In the genomic region with DNA sequence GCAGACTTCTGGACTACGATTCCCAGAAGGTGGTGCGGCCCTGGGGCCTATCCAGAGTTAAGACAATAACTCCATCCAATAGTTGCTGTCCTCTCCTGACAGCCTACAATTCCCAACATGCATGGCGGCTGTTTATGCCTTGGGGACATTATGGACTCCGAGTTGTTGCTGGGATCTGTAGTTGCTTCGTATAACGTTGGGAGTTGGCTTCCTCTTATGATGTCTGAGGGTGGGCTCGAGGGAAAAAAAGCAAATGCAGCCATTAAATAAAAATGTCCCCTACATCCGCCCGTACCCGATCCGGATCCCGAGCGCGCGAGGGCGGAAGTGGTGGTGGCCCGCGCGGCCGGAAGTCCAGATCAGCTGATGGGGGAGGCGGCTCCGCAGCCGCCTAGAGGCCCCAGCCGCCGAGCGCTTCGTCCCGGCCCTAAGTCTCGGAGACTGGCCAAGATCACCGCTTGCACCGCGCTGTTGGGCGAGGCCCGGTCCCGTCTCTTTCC, we compare ENCODE assay signal across 8 cellular contexts. TPM values are rescaled to one million over a fixed set of nuclear protein-coding genes. Genes with fewer than 3 reads are reported as not detected.
A peak's percentile ranks its signal among the peaks of the same experiment; 100 is the strongest.
DNase-seq lines count a peak whose midpoint lies in the region; ATAC-seq and TF ChIP-seq lines count a peak whose summit lies in the region.

A gene with protein sequence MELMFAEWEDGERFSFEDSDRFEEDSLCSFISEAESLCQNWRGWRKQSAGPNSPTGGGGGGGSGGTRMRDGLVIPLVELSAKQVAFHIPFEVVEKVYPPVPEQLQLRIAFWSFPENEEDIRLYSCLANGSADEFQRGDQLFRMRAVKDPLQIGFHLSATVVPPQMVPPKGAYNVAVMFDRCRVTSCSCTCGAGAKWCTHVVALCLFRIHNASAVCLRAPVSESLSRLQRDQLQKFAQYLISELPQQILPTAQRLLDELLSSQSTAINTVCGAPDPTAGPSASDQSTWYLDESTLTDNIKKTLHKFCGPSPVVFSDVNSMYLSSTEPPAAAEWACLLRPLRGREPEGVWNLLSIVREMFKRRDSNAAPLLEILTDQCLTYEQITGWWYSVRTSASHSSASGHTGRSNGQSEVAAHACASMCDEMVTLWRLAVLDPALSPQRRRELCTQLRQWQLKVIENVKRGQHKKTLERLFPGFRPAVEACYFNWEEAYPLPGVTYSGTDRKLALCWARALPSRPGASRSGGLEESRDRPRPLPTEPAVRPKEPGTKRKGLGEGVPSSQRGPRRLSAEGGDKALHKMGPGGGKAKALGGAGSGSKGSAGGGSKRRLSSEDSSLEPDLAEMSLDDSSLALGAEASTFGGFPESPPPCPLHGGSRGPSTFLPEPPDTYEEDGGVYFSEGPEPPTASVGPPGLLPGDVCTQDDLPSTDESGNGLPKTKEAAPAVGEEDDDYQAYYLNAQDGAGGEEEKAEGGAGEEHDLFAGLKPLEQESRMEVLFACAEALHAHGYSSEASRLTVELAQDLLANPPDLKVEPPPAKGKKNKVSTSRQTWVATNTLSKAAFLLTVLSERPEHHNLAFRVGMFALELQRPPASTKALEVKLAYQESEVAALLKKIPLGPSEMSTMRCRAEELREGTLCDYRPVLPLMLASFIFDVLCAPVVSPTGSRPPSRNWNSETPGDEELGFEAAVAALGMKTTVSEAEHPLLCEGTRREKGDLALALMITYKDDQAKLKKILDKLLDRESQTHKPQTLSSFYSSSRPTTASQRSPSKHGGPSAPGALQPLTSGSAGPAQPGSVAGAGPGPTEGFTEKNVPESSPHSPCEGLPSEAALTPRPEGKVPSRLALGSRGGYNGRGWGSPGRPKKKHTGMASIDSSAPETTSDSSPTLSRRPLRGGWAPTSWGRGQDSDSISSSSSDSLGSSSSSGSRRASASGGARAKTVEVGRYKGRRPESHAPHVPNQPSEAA (N-terminal part only) (plus strand): TSS at position 386 of the 500 bp plus-strand sequence. CDS start 273 bp downstream, outside the sequence.

- TF ChIP-seq CTCF in PC-9 (conservative IDR thresholded peaks at IDR 0.05) (no peak), mucosa of descending colon (IDR thresholded peaks at IDR 0.05) (no peak)

- peaks cover 23% of the 10 kb centered on the region for H3F3A ChIP-seq in PC-9 (ENCODE audit: insufficient read depth, low read depth)

- 0 out of 2 replicates have a peak, but pooled peaks cover 2% of the 10 kb centered on the region for H3K36me3 ChIP-seq in PC-9 (ENCODE audit: low read depth)
- H3K36me3 ChIP-seq in mucosa of descending colon (ENCODE audit: low read depth), result peaks cover 7% of the 10 kb centered on the region

- POLR2A ChIA-PET in PC-9 (lab: Charles Lee; ENCODE audit: unreplicated experiment), result interaction anchor here (0.6 to 0.7 kb wide), 2 partner anchors 11 to 449 kb away, joined by 4 to 5 read pairs; no protein-coding TSS in a partner anchor

- H3K4me3 ChIP-seq in Jurkat, Clone E6-1 (ENCODE audit: low read length), result peak within 1 kb of the TSS; percentile 77
- H3K4me3 ChIP-seq in PC-9 (peak within 1 kb of the TSS; percentile 58), mucosa of descending colon (peak within 1 kb of the TSS; percentile 78)

- DNase-seq in DMS153 (lab: John Stamatoyannopoulos, UW), result peak; percentile 90
- peak; percentile 91 for DNase-seq in Jurkat, Clone E6-1 (ENCODE audit: low read depth, low spot score)
- peak; percentile 80 to 93 for DNase-seq in PC-9
- peak; percentile 83 for DNase-seq in activated T-cell treated with anti-CD3 and anti-CD28 coated beads, Interleukin-2, amount 50 U/mL, for 1 hour
- peak; percentile 78 for DNase-seq in epithelial cell of prostate (ENCODE audit: low read depth, low spot score)
- peak; percentile 89 to 92 (median 91) for DNase-seq in mucosa of descending colon
- DNase-seq in stimulated activated CD8-positive, alpha-beta memory T cell treated with anti-CD3 and anti-CD28 coated beads, Interleukin-4, amount 100 ng/mL, for 24 hours (ENCODE audit: low read depth), result peak; percentile 76

- peak within 1 kb of the TSS; percentile 78 for H2AFZ ChIP-seq in PC-9

- H3K27ac ChIP-seq in PC-9, result 0 out of 2 replicates have a peak within 1 kb of the TSS, but pooled peaks have one; percentile 14
- H3K27ac ChIP-seq in epithelial cell of prostate, result peak within 1 kb of the TSS; percentile 90

- H4K20me1 ChIP-seq in PC-9 (ENCODE audit: insufficient read depth), result peaks cover 18% of the 10 kb centered on the region; the same call in 1 of the 2 replicates

- intact Hi-C loops in PC-9 (cut with micrococcal nuclease; ENCODE audit: unreplicated experiment), result loop anchor here (1.0 to 5.0 kb wide), 4 partner anchors 26 to 1326 kb away; a partner anchor contains a TSS
- intact Hi-C loops in mucosa of descending colon (cut with DNase I, micrococcal nuclease), result no loop called here

- ATAC-seq in GM21619 (IDR thresholded peaks at IDR 0.05; ENCODE audit: unreplicated experiment), result peak; percentile 70
- ATAC-seq in mucosa of descending colon, result peak; percentile 87

- H3K4me1 ChIP-seq in PC-9 (replicated peaks; ENCODE audit: insufficient read depth), result peaks cover 35% of the 10 kb centered on the region
- H3K4me1 ChIP-seq in mucosa of descending colon (ENCODE audit: low read depth), result peaks cover 40% of the 10 kb centered on the region

- no peaks in the 10 kb centered on the region for H3K27me3 ChIP-seq in PC-9 (ENCODE audit: insufficient read depth, low read depth)

- CTCF ChIA-PET in PC-9 (lab: Charles Lee), result no interaction called here

- H3K4me2 ChIP-seq in PC-9, result peak within 1 kb of the TSS; percentile 91

- no peaks in the 10 kb centered on the region for H3K9me2 ChIP-seq in PC-9 (ENCODE audit: insufficient read depth)

- H3K9me3 ChIP-seq in PC-9 (ENCODE audit: insufficient read depth, low read depth), result no peaks in the 10 kb centered on the region
- no peaks in the 10 kb centered on the region for H3K9me3 ChIP-seq in mucosa of descending colon

- no TSS peak for BruUV-seq in PC-9 (replicated peaks; lab: Mats Ljungman, UMichigan)

- peaks cover 73% of the 10 kb centered on the region for H3K79me2 ChIP-seq in PC-9 (ENCODE audit: low read depth)

RNA-seq across cellular contexts. Expression of the gene that starts here (rescaled TPM):
- 28.1 TPM for polyA plus RNA-seq in Jurkat, Clone E6-1 (2012; ENCODE audit: insufficient read depth, insufficient read length)
- total RNA-seq in PC-9 (2021), result 49.2 and 70.0 TPM in 2 replicates
- 100 to 1,000 TPM in 1 of 3 donors, 10 to 100 TPM in 2; 72.5 to 119 (median 90.1) TPM for total RNA-seq in mucosa of descending colon

Comparison
In these comparisons a context has a peak if more than half of its experiments do, and no peak if none do; other contexts are left out.
1. Peak in every context shown above with its lines: DNase-seq, ATAC-seq, H3K4me3 ChIP-seq and H3K27ac ChIP-seq.